Comparison of ENCODE assay signal across 8 cellular contexts in genomic region chr6:7238900-7239589, GRCh38.
A peak's percentile ranks its signal among the peaks of the same experiment; 100 is the strongest.
DNase-seq lines count a peak whose midpoint lies in the region; ATAC-seq and TF ChIP-seq lines count a peak whose summit lies in the region.

No MANE protein-coding gene starts in this region.

- no peak for TF ChIP-seq POLR2A in spleen (IDR thresholded peaks at IDR 0.05)

- H3K4me1 Mint-ChIP-seq in HFFc6 (ENCODE audit: low read depth) = peaks cover 54% of the 10 kb centered on the region

- H3K27me3 ChIP-seq in spleen (replicated peaks in 1 of 7) = no peaks in the 10 kb centered on the region

- ATAC-seq in GM21723 (IDR thresholded peaks at IDR 0.05; ENCODE audit: unreplicated experiment) = no peak

- H3K27me3 Mint-ChIP-seq in HFFc6 (ENCODE audit: insufficient read depth) = peaks cover 2% of the 10 kb centered on the region; the same call in 1 of the 2 replicates

- peak overlapping the region; percentile 13; the same call in 1 of the 2 replicates for H3K27ac Mint-ChIP-seq in HFFc6

- 35 to 39% (median 38%) methylated on average over 10 of the region's 10 CpGs for WGBS in spleen, 5 donors

- H3K4me1 ChIP-seq in spleen = peaks cover 12 to 60% (median 46%) of the 10 kb centered on the region in 6 donors

- no peaks in the 10 kb centered on the region for H3K9me3 Mint-ChIP-seq in HFFc6

- TF ChIP-seq CTCF in HFFc6 (IDR thresholded peaks at IDR 0.05) (peak; percentile 82), spleen (IDR thresholded peaks at IDR 0.05 in 8 of 11, conservative IDR thresholded peaks at IDR 0.05 in 3 of 11) (peak; percentile 34 to 83 (median 72))

- H3K9me3 ChIP-seq in spleen = no peaks in the 10 kb centered on the region

- no peak overlapping the region for H3K4me3 Mint-ChIP-seq in HFFc6

- peaks cover 0 to 82% (median 36%) of the 10 kb centered on the region in 6 donors for H3K36me3 ChIP-seq in spleen

- intact Hi-C loops in spleen (cut with DNase I; ENCODE audit: low total_unique reads) = no loop called here

- H3K4me3 ChIP-seq in spleen = no peak overlapping the region

- H3K27ac ChIP-seq in spleen = peak overlapping the region in 3 of 8 donors; percentile 25 to 55 (median 37)

- 0 out of 2 replicates have a peak, but pooled peaks cover 4% of the 10 kb centered on the region for H3K36me3 Mint-ChIP-seq in HFFc6 (ENCODE audit: low read depth)

- DNase-seq in Daoy (ENCODE audit: low read depth) (peak; percentile 87), HFFc6 (peak; percentile 69), NCI-H1694 (lab: John Stamatoyannopoulos, UW) (peak; percentile 93), T-helper 1 cell (peak in 4 of 5 donors; percentile 42 to 67 (median 50)), amygdala (lab: John Stamatoyannopoulos, UW) (peak in 38 of 56 donors; percentile 7 to 71 (median 36)), hepatic stellate cell (ENCODE audit: low spot score) (peak; percentile 61), spleen (peak; percentile 94)

Comparison
In these comparisons a context has a peak if more than half of its experiments do, and no peak if none do; other contexts are left out.
1. DNase-seq: peak in every context shown above with its lines; median percentile 94 in spleen; 93 in NCI-H1694; 87 in Daoy; 69 in HFFc6; 61 in hepatic stellate cell; 50 in T-helper 1 cell; 36 in amygdala.